8 cellular contexts compared by ENCODE assay signal in genomic region chr20:2751868-2752630, GRCh38. TPM values are rescaled to one million over a fixed set of nuclear protein-coding genes. Genes with fewer than 3 reads are reported as not detected.
DNase-seq lines count a peak whose midpoint lies in the region; ATAC-seq, FAIRE-seq and TF ChIP-seq lines count a peak whose summit lies in the region.

No MANE protein-coding gene starts in this region.

- H3K36me3 ChIP-seq in RWPE2 (ENCODE audit: low read depth) (no peaks in the 10 kb centered on the region), SJCRH30 (no peaks in the 10 kb centered on the region)

- TF ChIP-seq POLR2A in H54 (IDR thresholded peaks at IDR 0.05; ENCODE audit: low read depth, low read length), result no peak

- H3K27me3 ChIP-seq in RWPE2 (ENCODE audit: insufficient read depth, poor library complexity, severe bottlenecking) (peaks cover 21% of the 10 kb centered on the region), SJCRH30 (no peaks in the 10 kb centered on the region)

- no peak for TF ChIP-seq CTCF in RWPE2 (IDR thresholded peaks at IDR 0.05; ENCODE audit: poor library complexity, severe bottlenecking)
- TF ChIP-seq CTCF in astrocyte of the cerebellum (IDR thresholded peaks at IDR 0.05; ENCODE audit: low read depth, low read length, missing control alignments), result no peak

- FAIRE-seq in H54 (lab: Jason Lieb, UNC), result no peak

- in situ Hi-C loops in astrocyte of the cerebellum (cut with HindIII; ENCODE audit: low sequenced_read_pairs), result no loop called here
- in situ Hi-C loops in KBM-7 (cut with MboI; ENCODE audit: low pct_unique_long_range_greater_than_20kb, low sequenced_read_pairs), result no loop called here

- no peaks in the 10 kb centered on the region for H3K4me1 ChIP-seq in RWPE2 (ENCODE audit: insufficient read depth, poor library complexity, severe bottlenecking)
- H3K4me1 ChIP-seq in SJCRH30, result no peaks in the 10 kb centered on the region

- DNase-seq in H54 (ENCODE audit: insufficient read length, low spot score) (peak; percentile 76), RWPE2 (ENCODE audit: low spot score) (no peak), astrocyte of the cerebellum (ENCODE audit: low read depth) (no peak), left lobe of liver (ENCODE audit: low spot score) (no peak), NCI-H2107 (lab: John Stamatoyannopoulos, UW) (no peak), SJCRH30 (no peak), KBM-7 (no peak)
- DNase-seq in stimulated activated naive CD8-positive, alpha-beta T cell treated with anti-CD3 and anti-CD28 coated beads, Interleukin-15, Interleukin-2, amounts not matched to agents 100 U/mL and 50 U/mL, for 24 hours, result peak; percentile 65

- ATAC-seq in RWPE2 (ENCODE audit: low read depth) (peak; percentile 28), left lobe of liver (peak; percentile 64)
- ATAC-seq in stimulated activated naive CD8-positive, alpha-beta T cell treated with anti-CD3 and anti-CD28 coated beads, Interleukin-15, Interleukin-2, amounts not matched to agents 100 U/mL and 50 U/mL, for 24 hours, result peak; percentile 28

- H3K27ac ChIP-seq in RWPE2 (ENCODE audit: poor library complexity, severe bottlenecking) (no peak overlapping the region), SJCRH30 (no peak overlapping the region)

- H3K9me3 ChIP-seq in RWPE2 (ENCODE audit: severe bottlenecking) (no peaks in the 10 kb centered on the region), SJCRH30 (replicated peaks) (no peaks in the 10 kb centered on the region)

- peak overlapping the region; percentile 42 for H3K4me3 ChIP-seq in RWPE2 (ENCODE audit: severe bottlenecking)
- H3K4me3 ChIP-seq in astrocyte of the cerebellum (ENCODE audit: low read depth, low read length), result peak overlapping the region; percentile 32
- no peak overlapping the region for H3K4me3 ChIP-seq in SJCRH30

RNA-seq across cellular contexts. Expression of gene CPXM1, which starts 48.4 kb away (rescaled TPM):
- not detected for total RNA-seq in left lobe of liver
- 0.10 and 0.12 TPM in 2 replicates for total RNA-seq in SJCRH30 (2014; rRNA removed; shearing (Covaris generic))

RNA-seq across cellular contexts. Expression of gene EBF4, which starts 59.5 kb away (rescaled TPM):
- 8.9 TPM for total RNA-seq in left lobe of liver
- 2.6 and 5.2 TPM in 2 replicates for total RNA-seq in SJCRH30 (2014; rRNA removed; shearing (Covaris generic))

Comparison
In these comparisons a context has a peak if more than half of its experiments do, and no peak if none do; other contexts are left out.
1. DNase-seq: peak in H54 (single experiment) and stimulated activated naive CD8-positive, alpha-beta T cell treated with anti-CD3 and anti-CD28 coated beads, Interleukin-15, Interleukin-2, amounts not matched to agents 100 U/mL and 50 U/mL, for 24 hours (single experiment); none in RWPE2 (single experiment), astrocyte of the cerebellum (single experiment), left lobe of liver (single experiment), NCI-H2107 (single experiment), SJCRH30 (0 of 2) and KBM-7 (single experiment).
2. Peak in every context shown above with its lines, with median percentiles within 50 percentile points of each other: ATAC-seq.